In genomic region chr4:113548303-113548702, GRCh38 we compare ENCODE assay signal across 11 cellular contexts.
DNase-seq lines count a peak whose midpoint lies in the region; ATAC-seq and TF ChIP-seq lines count a peak whose summit lies in the region.
"Had no signal": no experiment of that assay in that cellular context is flagged by ENCODE, and none has a peak within 500 bp of the region (broad histone marks: within the 10 kb centered on the region; RNA-seq: fewer than 3 reads in every experiment).

No MANE protein-coding gene starts in this region.

- CTCF ChIA-PET in Calu3 (lab: Charles Lee): interaction anchor here (0.6 to 1.5 kb wide), 7 partner anchors 8 to 213 kb away, joined by 4 to 11 read pairs (median 5); no protein-coding TSS in a partner anchor

- WGBS in body of pancreas, 2 donors: 89 to 100% methylated on average over 1 of the region's 1 CpG

- H3K79me2 ChIP-seq in ACC112 (ENCODE audit: control insufficient read depth, insufficient read depth, low read length, unreplicated experiment): no peaks in the 10 kb centered on the region

- H3K36me3 Mint-ChIP-seq in Calu3 (ENCODE audit: insufficient read depth, unreplicated experiment): no peaks in the 10 kb centered on the region

- H3K27ac ChIP-seq in ACC112 (ENCODE audit: low read depth, low read length): peak overlapping the region; percentile 25
- peak overlapping the region; percentile 58 to 72 (median 64) for H3K27ac ChIP-seq in body of pancreas
- peak overlapping the region; percentile 78 for H3K27ac ChIP-seq in muscle layer of duodenum (ENCODE audit: low read length)

- no peak overlapping the region for H2AFZ ChIP-seq in ACC112 (ENCODE audit: low read length, unreplicated experiment)

- intact Hi-C loops in Calu3 (cut with micrococcal nuclease; ENCODE audit: unreplicated experiment) (loop anchor here (5.0 kb wide), 1 partner anchor 151 kb away; no protein-coding TSS in a partner anchor), body of pancreas (cut with DNase I) (no loop called here)

- H3K4me3 ChIP-seq in ACC112 (ENCODE audit: low read depth, low read length) (no peak overlapping the region), body of pancreas (no peak overlapping the region), muscle layer of duodenum (ENCODE audit: low read depth in 1 of 2, low read length in 2 of 2) (peak overlapping the region in 1 of 2 donors; percentile 2), BE2C (ENCODE audit: low read depth, low read length) (no peak overlapping the region)
- H3K4me3 ChIP-seq: HAP-1, skin epidermis had no signal

- H3K9me3 ChIP-seq in body of pancreas (no peaks in the 10 kb centered on the region), muscle layer of duodenum (ENCODE audit: control insufficient read depth in 1 of 2, low read length in 2 of 2) (no peaks in the 10 kb centered on the region), BE2C (no peaks in the 10 kb centered on the region)
- H3K9me3 ChIP-seq: HAP-1 had no signal

- H3K36me3 ChIP-seq in ACC112 (ENCODE audit: insufficient read depth, low read length) (no peaks in the 10 kb centered on the region; the same call in 1 of the 2 replicates), body of pancreas (replicated peaks in 1 of 2; ENCODE audit: insufficient read depth in 1 of 2, low read depth in 2 of 2) (no peaks in the 10 kb centered on the region), muscle layer of duodenum (ENCODE audit: control insufficient read depth in 1 of 2, insufficient read depth in 2 of 2, low read length in 2 of 2) (no peaks in the 10 kb centered on the region), BE2C (no peaks in the 10 kb centered on the region)
- H3K36me3 ChIP-seq: HAP-1 had no signal

- DNase-seq in Calu3: no peak
- no peak for DNase-seq in body of pancreas
- DNase-seq in BE2C: no peak
- DNase-seq in NCI-H345 treated with DMSO at 0.1 percent for 48 hours (lab: John Stamatoyannopoulos, UW; ENCODE audit: unreplicated experiment): no peak
- DNase-seq: activated naive CD8-positive, alpha-beta T cell treated with anti-CD3 and anti-CD28 coated beads, Interleukin-2, amount 10 ng/mL, durations not matched to agents 7 days and 5 days had no signal

- H3K4me3 Mint-ChIP-seq in Calu3 (ENCODE audit: low read depth, unreplicated experiment): no peak overlapping the region
- H3K4me3 Mint-ChIP-seq: activated naive CD8-positive, alpha-beta T cell treated with anti-CD3 and anti-CD28 coated beads, Interleukin-2, amount 10 ng/mL, durations not matched to agents 7 days and 5 days had no signal

- H3K27ac Mint-ChIP-seq in Calu3 (ENCODE audit: unreplicated experiment): peak overlapping the region; percentile 56

- TF ChIP-seq CTCF in Calu3 (IDR thresholded peaks at IDR 0.05; ENCODE audit: unreplicated experiment) (no peak), body of pancreas (IDR thresholded peaks at IDR 0.05) (no peak), BE2C (IDR thresholded peaks at IDR 0.05; ENCODE audit: low read depth, low read length) (no peak)

- no peak for TF ChIP-seq POLR2A in body of pancreas (IDR thresholded peaks at IDR 0.05)

- BruUV-seq in Calu3 (replicated peaks; lab: Mats Ljungman, UMichigan): no TSS peak

- H3K4me1 ChIP-seq in ACC112 (ENCODE audit: control insufficient read depth, insufficient read depth, low read length, unreplicated experiment) (peaks cover 10% of the 10 kb centered on the region), body of pancreas (peaks cover 10% of the 10 kb centered on the region), muscle layer of duodenum (ENCODE audit: control insufficient read depth in 1 of 2, insufficient read depth in 2 of 2, low read length in 2 of 2) (peaks cover 7 to 8% of the 10 kb centered on the region in 2 donors), BE2C (peaks cover 6% of the 10 kb centered on the region; the same call in 1 of the 2 replicates)
- H3K4me1 ChIP-seq: HAP-1 had no signal

- H3K4me1 Mint-ChIP-seq in Calu3 (ENCODE audit: low read depth, unreplicated experiment): peaks cover 9% of the 10 kb centered on the region

- no peaks in the 10 kb centered on the region for H3K27me3 ChIP-seq in ACC112 (ENCODE audit: insufficient read depth, low read length)
- H3K27me3 ChIP-seq in body of pancreas: no peaks in the 10 kb centered on the region
- no peaks in the 10 kb centered on the region for H3K27me3 ChIP-seq in muscle layer of duodenum (ENCODE audit: low read depth, low read length)
- no peaks in the 10 kb centered on the region for H3K27me3 ChIP-seq in BE2C

- ATAC-seq in body of pancreas: no peak
- ATAC-seq in HG03460 (IDR thresholded peaks at IDR 0.05; ENCODE audit: unreplicated experiment): no peak
- ATAC-seq in HG02623 (IDR thresholded peaks at IDR 0.05; ENCODE audit: unreplicated experiment): no peak

- no peaks in the 10 kb centered on the region for H3K9me3 Mint-ChIP-seq in Calu3 (ENCODE audit: low read depth, unreplicated experiment)
- H3K9me3 Mint-ChIP-seq: activated naive CD8-positive, alpha-beta T cell treated with anti-CD3 and anti-CD28 coated beads, Interleukin-2, amount 10 ng/mL, durations not matched to agents 7 days and 5 days had no signal

- H3K27me3 Mint-ChIP-seq in Calu3 (ENCODE audit: unreplicated experiment): no peaks in the 10 kb centered on the region
- H3K27me3 Mint-ChIP-seq: activated naive CD8-positive, alpha-beta T cell treated with anti-CD3 and anti-CD28 coated beads, Interleukin-2, amount 10 ng/mL, durations not matched to agents 7 days and 5 days had no signal

Comparison
In these comparisons a context has a peak if more than half of its experiments do, and no peak if none do; other contexts are left out.
1. H3K27ac ChIP-seq: peak in every context shown above with its lines; median percentile 78 in muscle layer of duodenum; 64 in body of pancreas; 25 in ACC112.